In genomic region chr19:33373701-33374405, GRCh38 we compare ENCODE assay signal across 8 cellular contexts. TPM values are rescaled to one million over a fixed set of nuclear protein-coding genes. Genes with fewer than 3 reads are reported as not detected.
DNase-seq lines count a peak whose midpoint lies in the region; ATAC-seq and TF ChIP-seq lines count a peak whose summit lies in the region.

CEBPG (plus strand) TSS chr19:33373709; CDS start chr19:33379240, 5,531 bp downstream.

- WGBS in IMR-90 (ENCODE audit: extremely low coverage in 2 of 2, insufficient read length in 1 of 2), 2 experiments, result 1% methylated on average over 42 of the region's 96 CpGs; no CpG with 5 or more reads in 1 of the 2 experiments

- in situ Hi-C loops in IMR-90 (cut with MboI; ENCODE audit: low sequenced_read_pairs), result no loop called here

- no peak within 1 kb of the TSS; the same call in 1 of the 2 replicates for H2BK20ac ChIP-seq in IMR-90 (ENCODE audit: low read depth, low read length)

- H3K4me3 ChIP-seq in IMR-90 (ENCODE audit: insufficient read depth, low read depth, low read length) (peak within 1 kb of the TSS; percentile 96), breast epithelium (peak within 1 kb of the TSS; percentile 81 to 93 (median 90))

- CTCF ChIA-PET in IMR-90 (lab: Yijun Ruan, JAX), result interaction anchor here (0.7 to 1.0 kb wide), 2 partner anchors 12 to 20 kb away, joined by 3 read pairs; no protein-coding TSS in a partner anchor

- POLR2A ChIA-PET in IMR-90 (lab: Charles Lee; ENCODE audit: unreplicated experiment), result interaction anchor here (0.5 to 0.7 kb wide), 2 partner anchors 22 to 96 kb away, joined by 3 to 4 read pairs; no protein-coding TSS in a partner anchor

- TF ChIP-seq CTCF in IMR-90 (conservative IDR thresholded peaks at IDR 0.05; ENCODE audit: low read depth, low read length), result peak; percentile 29; the same call in 1 of the 2 replicates
- TF ChIP-seq CTCF in breast epithelium (IDR thresholded peaks at IDR 0.05), result peak in 1 of 3 donors; percentile 37

- H2BK120ac ChIP-seq in IMR-90 (ENCODE audit: low read depth, low read length), result peak within 1 kb of the TSS; percentile 66; the same call in 1 of the 2 replicates

- H3K79me1 ChIP-seq in IMR-90 (ENCODE audit: low read depth in 1 of 2, low read length in 2 of 2), result peaks cover 15 to 46% of the 10 kb centered on the region in 2 experiments

- H3K14ac ChIP-seq in IMR-90 (replicated peaks; ENCODE audit: low read depth, low read length), result peak within 1 kb of the TSS; percentile 93

- no TSS peak for BruUV-seq in IMR-90 (replicated peaks; lab: Mats Ljungman, UMichigan)

- H4K20me1 ChIP-seq in IMR-90 (ENCODE audit: insufficient read depth, low read length), result peaks cover 47% of the 10 kb centered on the region

- H4K91ac ChIP-seq in IMR-90 (ENCODE audit: insufficient read depth, low read depth, low read length), result peak within 1 kb of the TSS; percentile 89

- ATAC-seq in GM21619 (IDR thresholded peaks at IDR 0.05; ENCODE audit: unreplicated experiment) (peak; percentile 29), IMR-90 (ENCODE audit: low read depth) (peak; percentile 45)

- TF ChIP-seq RAD21 in IMR-90 (IDR thresholded peaks at IDR 0.05; ENCODE audit: low read length), result no peak

- H2AK9ac ChIP-seq in IMR-90 (replicated peaks; ENCODE audit: low read depth, low read length, poor library complexity), result peak within 1 kb of the TSS; percentile 98

- H3K4me2 ChIP-seq in IMR-90 (ENCODE audit: low read depth, low read length), result peak within 1 kb of the TSS; percentile 92

- dilution Hi-C loops in IMR-90 (cut with HindIII; ENCODE audit: low sequenced_read_pairs, unreplicated experiment), result no loop called here

- peak within 1 kb of the TSS; percentile 84; the same call in 1 of the 2 replicates for H3K56ac ChIP-seq in IMR-90 (ENCODE audit: extremely low read depth, insufficient read depth, low read length)

- TF ChIP-seq POLR2A in IMR-90 (IDR thresholded peaks at IDR 0.05; ENCODE audit: low read depth, low read length) (peak; percentile 72; the same call in 1 of the 2 replicates), breast epithelium (IDR thresholded peaks at IDR 0.05) (no peak)

- H3K27ac ChIP-seq in IMR-90 (ENCODE audit: insufficient read depth, low read length) (peak within 1 kb of the TSS; percentile 98), breast epithelium (peak within 1 kb of the TSS; percentile 95 to 99)

- peak within 1 kb of the TSS; percentile 97 for H2AFZ ChIP-seq in IMR-90 (replicated peaks; ENCODE audit: low read length, poor library complexity)

- DNase-seq in NCI-H1436 (lab: John Stamatoyannopoulos, UW), result peak; percentile 52
- no peak for DNase-seq in NCI-H1436 treated with DMSO at 0.1 percent for 48 hours (lab: John Stamatoyannopoulos, UW)
- DNase-seq in IMR-90, result peak; percentile 64
- no peak for DNase-seq in breast epithelium (ENCODE audit: low spot score in 2 of 2)
- DNase-seq in iris pigment epithelial cell (ENCODE audit: low read depth), result peak; percentile 52
- DNase-seq in stimulated activated CD4-positive, alpha-beta T cell treated with anti-CD3 and anti-CD28 coated beads, Interleukin-1b, Interleukin-23, amount 100 ng/mL, for 4 hours (ENCODE audit: low read depth in 2 of 2), result peak; percentile 39 to 45

- peak within 1 kb of the TSS; percentile 37 for H3K23ac ChIP-seq in IMR-90 (ENCODE audit: low read depth, low read length)

- H4K8ac ChIP-seq in IMR-90 (ENCODE audit: low read depth in 2 of 2, low read length in 2 of 2), result peak within 1 kb of the TSS; percentile 94 to 96; a peak in 3 of 4 replicates

- intact Hi-C loops in IMR-90 (cut with micrococcal nuclease) (loop anchor here (5.0 kb wide), 1 partner anchor 72 kb away; the partner anchor contains the start of gene CEBPA), breast epithelium (cut with DNase I; ENCODE audit: low total_unique reads) (no loop called here)
- intact Hi-C loops in T-helper 1 cell treated with Interleukin-12 subunit alpha and Interleukin-12 subunit beta and Interleukin-4 antibody, amounts not matched to agents 30 ng/mL and 1 ng/mL, for 36 hours (cut with micrococcal nuclease), result loop anchor here (1.0 to 10.0 kb wide), 12 partner anchors 31 to 1053 kb away; partner anchors contain the start of genes ANKRD27, CEBPA, DPY19L3 and FAAP24

- peaks cover 8% of the 10 kb centered on the region for H3K4me1 ChIP-seq in IMR-90 (ENCODE audit: control insufficient read depth, insufficient read depth, low read length)
- H3K4me1 ChIP-seq in breast epithelium, result no peaks in the 10 kb centered on the region

- H3K4ac ChIP-seq in IMR-90 (ENCODE audit: low read depth, low read length), result peak within 1 kb of the TSS; percentile 94

- H2AK5ac ChIP-seq in IMR-90 (ENCODE audit: low read depth, low read length), result peak within 1 kb of the TSS; percentile 63

- H3K9ac ChIP-seq in IMR-90 (ENCODE audit: low read depth, low read length), result peak within 1 kb of the TSS; percentile 99

- peak within 1 kb of the TSS; percentile 98 for H4K5ac ChIP-seq in IMR-90 (ENCODE audit: low read depth, low read length)

- H3K18ac ChIP-seq in IMR-90 (ENCODE audit: low read depth, low read length), result peak within 1 kb of the TSS; percentile 90

- H3K36me3 ChIP-seq in IMR-90 (ENCODE audit: control insufficient read depth, insufficient read depth, low read length) (no peaks in the 10 kb centered on the region; the same call in 1 of the 2 replicates), breast epithelium (no peaks in the 10 kb centered on the region)

- peak within 1 kb of the TSS; percentile 98 for H2BK5ac ChIP-seq in IMR-90 (ENCODE audit: low read depth, low read length, poor library complexity, severe bottlenecking)

- H2BK15ac ChIP-seq in IMR-90 (ENCODE audit: low read depth, low read length), result peak within 1 kb of the TSS; percentile 70; the same call in 1 of the 3 replicates

- H3K27me3 ChIP-seq in IMR-90 (ENCODE audit: control insufficient read depth, insufficient read depth, low read length) (0 out of 2 replicates have a peak, but pooled peaks cover 5% of the 10 kb centered on the region), breast epithelium (no peaks in the 10 kb centered on the region)

- H3K9me1 ChIP-seq in IMR-90 (ENCODE audit: insufficient read depth, low read length), result peaks cover 27% of the 10 kb centered on the region

- H3K9me3 ChIP-seq in IMR-90 (ENCODE audit: control insufficient read depth, insufficient read depth, low read length), result no peaks in the 10 kb centered on the region
- H3K9me3 ChIP-seq in breast epithelium, result no peaks in the 10 kb centered on the region

TF ChIP-seq in IMR-90, 13 proteins besides CTCF, POLR2A, EP300 and RAD21:
- TF ChIP-seq MXI1 (IDR thresholded peaks at IDR 0.05; ENCODE audit: borderline replicate concordance, low read depth, low read length) (no peak), BHLHE40 (IDR thresholded peaks at IDR 0.05; ENCODE audit: low read depth, low read length) (no peak), CEBPB (IDR thresholded peaks at IDR 0.05; ENCODE audit: low read depth, low read length) (peak; percentile 96), SMC3 (IDR thresholded peaks at IDR 0.05; ENCODE audit: low read depth, low read length) (no peak), MAZ (IDR thresholded peaks at IDR 0.05; ENCODE audit: borderline replicate concordance, low read depth, low read length) (peak; percentile 68; the same call in 1 of the 2 replicates), CHD1 (IDR thresholded peaks at IDR 0.05; ENCODE audit: low read depth, low read length) (no peak; the same call in 1 of the 2 replicates), FOS (IDR thresholded peaks at IDR 0.05; ENCODE audit: low read depth, low read length) (no peak), RFX5 (IDR thresholded peaks at IDR 0.05; ENCODE audit: low read depth, low read length) (no peak), RCOR1 (IDR thresholded peaks at IDR 0.05; ENCODE audit: insufficient replicate concordance, low read length) (no peak), MAFK (IDR thresholded peaks at IDR 0.05; ENCODE audit: low read depth, low read length) (no peak), ELK1 (IDR thresholded peaks at IDR 0.05; ENCODE audit: borderline replicate concordance, low read depth, low read length) (no peak), NFE2L2 (IDR thresholded peaks at IDR 0.05; ENCODE audit: low read depth, low read length) (no peak), USF2 (IDR thresholded peaks at IDR 0.05; ENCODE audit: low read depth, low read length) (no peak)

RNA-seq across cellular contexts. Expression of gene CEBPG, which starts in this region (rescaled TPM):
- total RNA-seq in IMR-90 (2012; rRNA removed) (14.3 and 21.1 TPM in 2 replicates), breast epithelium (10 to 100 TPM; 23.3 to 32.0 (median 23.4) TPM)
- 7.9 and 9.2 TPM in 2 replicates for polyA plus RNA-seq in IMR-90 (2012; rRNA removed)
- 2.9 and 4.9 TPM in 2 replicates for polyA plus RNA-seq in IMR-90 (2012; cell fraction: cytosol; rRNA removed)
- 2.6 and 13.3 TPM in 2 replicates for polyA plus RNA-seq in IMR-90 (2012; cell fraction: nucleus; rRNA removed; ENCODE audit: low replicate concordance)
- 23.3 and 23.9 TPM in 2 replicates for total RNA-seq in T-helper 1 cell treated with Interleukin-12 subunit alpha and Interleukin-12 subunit beta and Interleukin-4 antibody, amounts not matched to agents 30 ng/mL and 1 ng/mL, for 36 hours

Comparison
In these comparisons a context has a peak if more than half of its experiments do, and no peak if none do; other contexts are left out.
1. DNase-seq: peak in NCI-H1436 (single experiment), IMR-90 (single experiment), iris pigment epithelial cell (single experiment) and stimulated activated CD4-positive, alpha-beta T cell treated with anti-CD3 and anti-CD28 coated beads, Interleukin-1b, Interleukin-23, amount 100 ng/mL, for 4 hours (2 of 2); none in NCI-H1436 treated with DMSO at 0.1 percent for 48 hours (single experiment) and breast epithelium (0 of 2).